8 cellular contexts compared by ENCODE assay signal in genomic region chr11:103202048-103202651, GRCh38.
DNase-seq lines count a peak whose midpoint lies in the region; ATAC-seq and TF ChIP-seq lines count a peak whose summit lies in the region.

No MANE protein-coding gene starts in this region.

- TF ChIP-seq CTCF in BE2C (IDR thresholded peaks at IDR 0.05; ENCODE audit: low read depth, low read length) (peak; percentile 80), glutamatergic neuron (IDR thresholded peaks at IDR 0.05; ENCODE audit: partially characterized antibody, unreplicated experiment) (peak; percentile 26)

- no peaks in the 10 kb centered on the region for H3K36me3 Mint-ChIP-seq in glutamatergic neuron (ENCODE audit: unreplicated experiment)

- no peak overlapping the region for H3K27ac Mint-ChIP-seq in glutamatergic neuron (ENCODE audit: unreplicated experiment)

- H3K36me3 ChIP-seq in BE2C, result peaks cover 15% of the 10 kb centered on the region

- H3K4me3 Mint-ChIP-seq in glutamatergic neuron (ENCODE audit: unreplicated experiment), result no peak overlapping the region

- H3K4me1 ChIP-seq in BE2C, result no peaks in the 10 kb centered on the region

- DNase-seq in BE2C, result no peak
- no peak for DNase-seq in glutamatergic neuron
- DNase-seq in COLO668 (lab: John Stamatoyannopoulos, UW; ENCODE audit: unreplicated experiment), result no peak
- DNase-seq in T1000 (lab: John Stamatoyannopoulos, UW), result no peak

- ATAC-seq in HG02885 (IDR thresholded peaks at IDR 0.05; ENCODE audit: poor library complexity, unreplicated experiment) (peak; percentile 63), SK-N-SH treated with all-trans-retinoic acid at 6 μM for 48 hours (peak; percentile 77), HG03196 (IDR thresholded peaks at IDR 0.05; ENCODE audit: unreplicated experiment) (no peak), GM18519 (IDR thresholded peaks at IDR 0.05; ENCODE audit: low FRiP score, unreplicated experiment) (no peak)

- H3K4me1 Mint-ChIP-seq in glutamatergic neuron (ENCODE audit: low read depth, unreplicated experiment), result no peaks in the 10 kb centered on the region

- H3K4me3 ChIP-seq in BE2C (ENCODE audit: low read depth, low read length), result no peak overlapping the region

- no peaks in the 10 kb centered on the region for H3K27me3 ChIP-seq in BE2C

- H3K9me3 Mint-ChIP-seq in glutamatergic neuron (ENCODE audit: unreplicated experiment), result no peaks in the 10 kb centered on the region

- no peaks in the 10 kb centered on the region for H3K27me3 Mint-ChIP-seq in glutamatergic neuron (ENCODE audit: unreplicated experiment)

- H3K9me3 ChIP-seq in BE2C, result no peaks in the 10 kb centered on the region

TF ChIP-seq in SK-N-SH treated with all-trans-retinoic acid at 6 μM for 48 hours, 23 proteins besides CTCF, POLR2A, EP300 and RAD21:
- TF ChIP-seq TOX (CRISPR knock-in tag; IDR thresholded peaks at IDR 0.05; ENCODE audit: borderline replicate concordance) (no peak), ESRRG (CRISPR knock-in tag; IDR thresholded peaks at IDR 0.05) (no peak), ZNF8 (CRISPR knock-in tag; IDR thresholded peaks at IDR 0.05) (no peak)

Comparison
In these comparisons a context has a peak if more than half of its experiments do, and no peak if none do; other contexts are left out.
1. ATAC-seq: peak in HG02885 (single experiment) and SK-N-SH treated with all-trans-retinoic acid at 6 μM for 48 hours (single experiment); none in HG03196 (single experiment) and GM18519 (single experiment).